1 cellular context compared by ENCODE assay signal in the genomic region with DNA sequence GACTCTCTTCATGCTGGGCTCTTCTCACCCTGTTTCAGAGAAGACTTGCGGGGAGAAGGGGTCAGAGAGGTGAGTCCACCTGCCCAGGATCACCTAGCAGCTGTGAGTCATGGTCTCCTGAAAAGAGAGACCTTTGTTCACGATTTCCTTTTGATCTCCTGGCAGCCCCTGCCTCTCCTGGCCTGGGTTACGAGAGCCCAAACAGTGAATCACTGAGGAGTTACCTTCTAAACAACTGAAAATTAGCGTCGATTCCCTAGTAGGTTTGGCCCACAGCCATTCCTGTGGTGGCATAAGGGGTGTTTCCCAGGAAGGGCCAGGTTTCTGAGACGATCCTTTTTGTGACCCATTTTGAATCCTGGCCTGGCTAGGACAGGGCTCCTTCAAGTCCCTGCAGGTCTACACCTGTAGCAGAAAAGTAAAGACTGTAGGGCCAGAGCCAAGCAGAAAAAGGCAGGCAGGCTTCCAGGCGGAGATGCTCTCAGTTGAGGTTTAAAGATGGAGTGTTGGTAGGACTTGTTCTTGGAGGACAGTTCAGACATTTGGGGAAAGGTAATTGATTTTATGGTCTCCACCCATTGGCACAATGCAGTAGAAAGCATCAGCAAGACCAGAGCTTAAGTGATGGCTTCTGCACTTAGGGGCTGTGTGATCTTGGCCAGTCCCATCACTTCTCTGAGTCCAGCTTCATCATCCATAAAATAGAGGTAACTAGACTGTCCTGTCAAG.
TF ChIP-seq lines count a peak whose summit lies in the region.

No MANE protein-coding gene starts in this region.

TF ChIP-seq in HepG2, 621 proteins besides CTCF, POLR2A, EP300 and RAD21 (continued from another document and continues in another):
- TF ChIP-seq, protein P1, sequence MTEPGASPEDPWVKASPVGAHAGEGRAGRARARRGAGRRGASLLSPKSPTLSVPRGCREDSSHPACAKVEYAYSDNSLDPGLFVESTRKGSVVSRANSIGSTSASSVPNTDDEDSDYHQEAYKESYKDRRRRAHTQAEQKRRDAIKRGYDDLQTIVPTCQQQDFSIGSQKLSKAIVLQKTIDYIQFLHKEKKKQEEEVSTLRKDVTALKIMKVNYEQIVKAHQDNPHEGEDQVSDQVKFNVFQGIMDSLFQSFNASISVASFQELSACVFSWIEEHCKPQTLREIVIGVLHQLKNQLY (CRISPR knock-in tag; IDR thresholded peaks at IDR 0.05): peak; percentile 68; the same call in 1 of the 2 replicates
- TF ChIP-seq BRD4 (CRISPR knock-in tag; IDR thresholded peaks at IDR 0.05): no peak; the same call in 1 of the 2 replicates
- no peak for TF ChIP-seq ZFAT (CRISPR knock-in tag; conservative IDR thresholded peaks at IDR 0.05)
- peak; percentile 42; the same call in 1 of the 2 replicates for TF ChIP-seq HNF4G (IDR thresholded peaks at IDR 0.05; ENCODE audit: borderline replicate concordance, low read depth, low read length)
- TF ChIP-seq HNF4G (CRISPR knock-in tag; IDR thresholded peaks at IDR 0.05; ENCODE audit: borderline replicate concordance, low read depth): peak; percentile 41; the same call in 1 of the 2 replicates
- TF ChIP-seq MAX (IDR thresholded peaks at IDR 0.05): 0 out of 2 replicates have a peak, but pooled peaks have one; percentile 22
- TF ChIP-seq, protein P2, sequence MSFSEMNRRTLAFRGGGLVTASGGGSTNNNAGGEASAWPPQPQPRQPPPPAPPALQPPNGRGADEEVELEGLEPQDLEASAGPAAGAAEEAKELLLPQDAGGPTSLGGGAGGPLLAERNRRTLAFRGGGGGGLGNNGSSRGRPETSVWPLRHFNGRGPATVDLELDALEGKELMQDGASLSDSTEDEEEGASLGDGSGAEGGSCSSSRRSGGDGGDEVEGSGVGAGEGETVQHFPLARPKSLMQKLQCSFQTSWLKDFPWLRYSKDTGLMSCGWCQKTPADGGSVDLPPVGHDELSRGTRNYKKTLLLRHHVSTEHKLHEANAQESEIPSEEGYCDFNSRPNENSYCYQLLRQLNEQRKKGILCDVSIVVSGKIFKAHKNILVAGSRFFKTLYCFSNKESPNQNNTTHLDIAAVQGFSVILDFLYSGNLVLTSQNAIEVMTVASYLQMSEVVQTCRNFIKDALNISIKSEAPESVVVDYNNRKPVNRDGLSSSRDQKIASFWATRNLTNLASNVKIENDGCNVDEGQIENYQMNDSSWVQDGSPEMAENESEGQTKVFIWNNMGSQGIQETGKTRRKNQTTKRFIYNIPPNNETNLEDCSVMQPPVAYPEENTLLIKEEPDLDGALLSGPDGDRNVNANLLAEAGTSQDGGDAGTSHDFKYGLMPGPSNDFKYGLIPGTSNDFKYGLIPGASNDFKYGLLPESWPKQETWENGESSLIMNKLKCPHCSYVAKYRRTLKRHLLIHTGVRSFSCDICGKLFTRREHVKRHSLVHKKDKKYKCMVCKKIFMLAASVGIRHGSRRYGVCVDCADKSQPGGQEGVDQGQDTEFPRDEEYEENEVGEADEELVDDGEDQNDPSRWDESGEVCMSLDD (CRISPR knock-in tag; IDR thresholded peaks at IDR 0.05; ENCODE audit: borderline replicate concordance): no peak
- TF ChIP-seq CREB1 (IDR thresholded peaks at IDR 0.05): peak; percentile 35; the same call in 1 of the 2 replicates
- TF ChIP-seq CREB1 (CRISPR knock-in tag; IDR thresholded peaks at IDR 0.05): peak; percentile 77
- no peak for TF ChIP-seq MAZ (IDR thresholded peaks at IDR 0.05; ENCODE audit: borderline replicate concordance, low read depth, low read length)
- TF ChIP-seq MAZ (CRISPR knock-in tag; IDR thresholded peaks at IDR 0.05; ENCODE audit: low read depth): no peak
- no peak for TF ChIP-seq ZNF569 (CRISPR knock-in tag; IDR thresholded peaks at IDR 0.05; ENCODE audit: borderline replicate concordance)
- TF ChIP-seq, protein P3, sequence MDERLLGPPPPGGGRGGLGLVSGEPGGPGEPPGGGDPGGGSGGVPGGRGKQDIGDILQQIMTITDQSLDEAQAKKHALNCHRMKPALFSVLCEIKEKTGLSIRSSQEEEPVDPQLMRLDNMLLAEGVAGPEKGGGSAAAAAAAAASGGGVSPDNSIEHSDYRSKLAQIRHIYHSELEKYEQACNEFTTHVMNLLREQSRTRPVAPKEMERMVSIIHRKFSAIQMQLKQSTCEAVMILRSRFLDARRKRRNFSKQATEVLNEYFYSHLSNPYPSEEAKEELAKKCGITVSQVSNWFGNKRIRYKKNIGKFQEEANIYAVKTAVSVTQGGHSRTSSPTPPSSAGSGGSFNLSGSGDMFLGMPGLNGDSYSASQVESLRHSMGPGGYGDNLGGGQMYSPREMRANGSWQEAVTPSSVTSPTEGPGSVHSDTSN (CRISPR knock-in tag; IDR thresholded peaks at IDR 0.05): no peak
- TF ChIP-seq ZEB1 (IDR thresholded peaks at IDR 0.05; ENCODE audit: insufficient replicate concordance, low read depth): peak; percentile 99
- TF ChIP-seq NCOA5 (CRISPR knock-in tag; IDR thresholded peaks at IDR 0.05): no peak
- no peak for TF ChIP-seq SOX6 (IDR thresholded peaks at IDR 0.05)
- peak; percentile 92 for TF ChIP-seq SOX6 (CRISPR knock-in tag; IDR thresholded peaks at IDR 0.05)
- no peak for TF ChIP-seq MTF1 (CRISPR knock-in tag; IDR thresholded peaks at IDR 0.05)
- TF ChIP-seq GFI1 (CRISPR knock-in tag; IDR thresholded peaks at IDR 0.05; ENCODE audit: borderline replicate concordance): peak; percentile 78; the same call in 1 of the 2 replicates
- TF ChIP-seq ZNF639 (CRISPR knock-in tag; conservative IDR thresholded peaks at IDR 0.05): no peak
- TF ChIP-seq, protein P4, sequence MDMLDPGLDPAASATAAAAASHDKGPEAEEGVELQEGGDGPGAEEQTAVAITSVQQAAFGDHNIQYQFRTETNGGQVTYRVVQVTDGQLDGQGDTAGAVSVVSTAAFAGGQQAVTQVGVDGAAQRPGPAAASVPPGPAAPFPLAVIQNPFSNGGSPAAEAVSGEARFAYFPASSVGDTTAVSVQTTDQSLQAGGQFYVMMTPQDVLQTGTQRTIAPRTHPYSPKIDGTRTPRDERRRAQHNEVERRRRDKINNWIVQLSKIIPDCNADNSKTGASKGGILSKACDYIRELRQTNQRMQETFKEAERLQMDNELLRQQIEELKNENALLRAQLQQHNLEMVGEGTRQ (IDR thresholded peaks at IDR 0.05; ENCODE audit: low read depth, low read length): no peak
- TF ChIP-seq, protein P4 (CRISPR knock-in tag; IDR thresholded peaks at IDR 0.05; ENCODE audit: borderline replicate concordance): no peak
- TF ChIP-seq ZNF501 (CRISPR knock-in tag; IDR thresholded peaks at IDR 0.05): no peak; the same call in 1 of the 2 replicates
- TF ChIP-seq UBTF (CRISPR knock-in tag; IDR thresholded peaks at IDR 0.05): peak; percentile 34; the same call in 1 of the 2 replicates
- peak; percentile 77 for TF ChIP-seq IKZF5 (CRISPR knock-in tag; IDR thresholded peaks at IDR 0.05)
- 0 out of 2 replicates have a peak, but pooled peaks have one; percentile 31 for TF ChIP-seq ZFY (CRISPR knock-in tag; IDR thresholded peaks at IDR 0.05)
- 0 out of 2 replicates have a peak, but pooled peaks have one; percentile 16 for TF ChIP-seq HNRNPL (IDR thresholded peaks at IDR 0.05; ENCODE audit: low read depth, low read length)
- no peak for TF ChIP-seq MIER3 (CRISPR knock-in tag; IDR thresholded peaks at IDR 0.05; ENCODE audit: borderline replicate concordance)
- TF ChIP-seq NFKB2 (CRISPR knock-in tag; IDR thresholded peaks at IDR 0.05; ENCODE audit: borderline replicate concordance): no peak
- TF ChIP-seq THAP7 (CRISPR knock-in tag; IDR thresholded peaks at IDR 0.05): no peak
- TF ChIP-seq, protein P5, sequence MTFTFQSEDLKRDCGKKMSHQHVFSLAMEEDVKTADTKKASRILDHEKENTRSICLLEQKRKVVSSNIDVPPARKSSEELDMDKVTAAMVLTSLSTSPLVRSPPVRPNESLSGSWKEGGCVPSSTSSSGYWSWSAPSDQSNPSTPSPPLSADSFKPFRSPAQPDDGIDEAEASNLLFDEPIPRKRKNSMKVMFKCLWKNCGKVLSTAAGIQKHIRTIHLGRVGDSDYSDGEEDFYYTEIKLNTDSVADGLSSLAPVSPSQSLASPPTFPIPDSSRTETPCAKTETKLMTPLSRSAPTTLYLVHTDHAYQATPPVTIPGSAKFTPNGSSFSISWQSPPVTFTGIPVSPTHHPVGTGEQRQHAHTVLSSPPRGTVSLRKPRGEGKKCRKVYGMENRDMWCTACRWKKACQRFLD (CRISPR knock-in tag; IDR thresholded peaks at IDR 0.05; ENCODE audit: borderline replicate concordance): no peak
- peak; percentile 49; the same call in 1 of the 2 replicates for TF ChIP-seq DRAP1 (CRISPR knock-in tag; IDR thresholded peaks at IDR 0.05)
- TF ChIP-seq CHD4 (IDR thresholded peaks at IDR 0.05; ENCODE audit: borderline replicate concordance, low read length): no peak; the same call in 1 of the 2 replicates
- 0 out of 2 replicates have a peak, but pooled peaks have one; percentile 42 for TF ChIP-seq KDM6A (CRISPR knock-in tag; IDR thresholded peaks at IDR 0.05; ENCODE audit: low read depth)
- TF ChIP-seq PATZ1 (CRISPR knock-in tag; IDR thresholded peaks at IDR 0.05): peak; percentile 56
- TF ChIP-seq PREB (CRISPR knock-in tag; IDR thresholded peaks at IDR 0.05): no peak
- no peak; the same call in 1 of the 2 replicates for TF ChIP-seq ZNF652 (CRISPR knock-in tag; IDR thresholded peaks at IDR 0.05; ENCODE audit: borderline replicate concordance, low read depth)
- TF ChIP-seq ZNF790 (CRISPR knock-in tag; IDR thresholded peaks at IDR 0.05; ENCODE audit: borderline replicate concordance): no peak
